Comparison of ENCODE assay signal across 16 cellular contexts in genomic region chr12:68378859-68379628, GRCh38. TPM values are rescaled to one million over a fixed set of nuclear protein-coding genes. Genes with fewer than 3 reads are reported as not detected.
DNase-seq lines count a peak whose midpoint lies in the region; ATAC-seq lines count a peak whose summit lies in the region.
"Had no signal": no experiment of that assay in that cellular context is flagged by ENCODE, and none has a peak within 500 bp of the region (broad histone marks: within the 10 kb centered on the region; RNA-seq: fewer than 3 reads in every experiment).

No MANE protein-coding gene starts in this region.

- H3K79me2 ChIP-seq in GM23248 (ENCODE audit: insufficient read depth): no peaks in the 10 kb centered on the region

- peak; percentile 30 for DNase-seq in GM23248
- peak; percentile 62 for DNase-seq in NCI-H69 (lab: John Stamatoyannopoulos, UW)
- peak; percentile 10 for DNase-seq in ecto neural progenitor cell (ENCODE audit: low spot score)
- DNase-seq in naive thymus-derived CD4-positive, alpha-beta T cell: no peak
- DNase-seq in activated CD4-positive, alpha-beta T cell treated with anti-CD3 and anti-CD28 coated beads for 48 hours: no peak
- DNase-seq in SK-N-DZ (ENCODE audit: low spot score): no peak
- DNase-seq: activated T-cell treated with anti-CD3 and anti-CD28 coated beads, Interleukin-2, amount 50 U/mL, for 1 hour; aorta; CD8-positive, alpha-beta T cell; effector memory CD4-positive, alpha-beta T cell; GDM1; Karpas-422; NCI-H2171 treated with DMSO at 0.1 percent for 48 hours had no signal

- no peaks in the 10 kb centered on the region for H4K20me1 ChIP-seq in GM23248 (ENCODE audit: insufficient read depth)

- WGBS in GM23248 (ENCODE audit: low coverage in 1 of 2, low lambda C conversion rate in 2 of 2, missing lambda C conversion rate in 2 of 2), 2 experiments: 22 to 23% methylated on average over 5 of the region's 5 CpGs

- POLR2A ChIA-PET in naive thymus-derived CD4-positive, alpha-beta T cell (lab: Charles Lee): interaction anchor here (0.9 kb wide), 1 partner anchor 143 kb away, joined by 4 read pairs; no protein-coding TSS in a partner anchor

- no peak overlapping the region for H3K4me3 ChIP-seq in GM23248
- H3K4me3 ChIP-seq in naive thymus-derived CD4-positive, alpha-beta T cell (ENCODE audit: low read length): no peak overlapping the region

- H3K4me2 ChIP-seq in GM23248 (ENCODE audit: unreplicated experiment): peak overlapping the region; percentile 7

- in situ Hi-C loops in GM23248 (cut with MboI): no loop called here

- ATAC-seq in naive thymus-derived CD4-positive, alpha-beta T cell: peak; percentile 61
- ATAC-seq in HG03565 (IDR thresholded peaks at IDR 0.05; ENCODE audit: unreplicated experiment): no peak
- no peak for ATAC-seq in GM21360 (IDR thresholded peaks at IDR 0.05; ENCODE audit: unreplicated experiment)
- ATAC-seq: CD8-positive, alpha-beta T cell; WTC11 had no signal

- no peak overlapping the region for H3K27ac Mint-ChIP-seq in naive thymus-derived CD4-positive, alpha-beta T cell
- H3K27ac Mint-ChIP-seq: CD8-positive, alpha-beta T cell; WTC11 had no signal

- H3K36me3 ChIP-seq in GM23248 (ENCODE audit: low read depth): no peaks in the 10 kb centered on the region
- peaks cover 0 to 3% (median 0%) of the 10 kb centered on the region in 3 experiments for H3K36me3 ChIP-seq in naive thymus-derived CD4-positive, alpha-beta T cell (ENCODE audit: control insufficient read depth in 2 of 3, insufficient read depth in 3 of 3, low read length in 3 of 3)

- H3K4me1 ChIP-seq in GM23248 (ENCODE audit: insufficient read depth): peaks cover 11% of the 10 kb centered on the region
- peaks cover 6% of the 10 kb centered on the region in 2 donors for H3K4me1 ChIP-seq in naive thymus-derived CD4-positive, alpha-beta T cell (ENCODE audit: control insufficient read depth in 2 of 2, insufficient read depth in 2 of 2, low read length in 2 of 2)

- H3K27ac ChIP-seq in GM23248: no peak overlapping the region
- no peak overlapping the region for H3K27ac ChIP-seq in naive thymus-derived CD4-positive, alpha-beta T cell (ENCODE audit: low read depth, low read length)

- H3K4me1 Mint-ChIP-seq in naive thymus-derived CD4-positive, alpha-beta T cell: peaks cover 17 to 49% (median 33%) of the 10 kb centered on the region in 7 donors

- H3K9ac ChIP-seq in GM23248: no peak overlapping the region

- peak overlapping the region; percentile 42; the same call in 1 of the 2 replicates for H2AFZ ChIP-seq in GM23248

- H3K9me2 ChIP-seq in GM23248 (ENCODE audit: insufficient read depth): no peaks in the 10 kb centered on the region

- peaks cover 0 to 35% (median 14%) of the 10 kb centered on the region in 11 donors for H3K9me3 Mint-ChIP-seq in naive thymus-derived CD4-positive, alpha-beta T cell
- H3K9me3 Mint-ChIP-seq: WTC11 had no signal

- CTCF ChIA-PET in naive thymus-derived CD4-positive, alpha-beta T cell (lab: Charles Lee): no interaction called here

- intact Hi-C loops in naive thymus-derived CD4-positive, alpha-beta T cell (cut with micrococcal nuclease): no loop called here

- no peak overlapping the region for H3K4me3 Mint-ChIP-seq in naive thymus-derived CD4-positive, alpha-beta T cell
- H3K4me3 Mint-ChIP-seq: CD8-positive, alpha-beta T cell; WTC11 had no signal

- no peaks in the 10 kb centered on the region for H3K9me3 ChIP-seq in GM23248 (ENCODE audit: low read depth)
- H3K9me3 ChIP-seq in naive thymus-derived CD4-positive, alpha-beta T cell (ENCODE audit: control insufficient read depth in 2 of 3, low read length in 3 of 3): peaks cover 0 to 12% (median 5%) of the 10 kb centered on the region in 3 experiments

- H3F3A ChIP-seq in GM23248 (ENCODE audit: insufficient read depth): no peaks in the 10 kb centered on the region

- H3K27me3 Mint-ChIP-seq in naive thymus-derived CD4-positive, alpha-beta T cell: no peaks in the 10 kb centered on the region

- peaks cover 7 to 11% (median 10%) of the 10 kb centered on the region in 5 donors for H3K36me3 Mint-ChIP-seq in naive thymus-derived CD4-positive, alpha-beta T cell
- H3K36me3 Mint-ChIP-seq: WTC11 had no signal

- H3K27me3 ChIP-seq in GM23248 (replicated peaks; ENCODE audit: insufficient read depth): no peaks in the 10 kb centered on the region
- no peaks in the 10 kb centered on the region for H3K27me3 ChIP-seq in naive thymus-derived CD4-positive, alpha-beta T cell (ENCODE audit: control insufficient read depth in 2 of 2, insufficient read depth in 2 of 2, low read length in 2 of 2)

RNA-seq across cellular contexts. Expression of gene MDM1, which starts 46.9 kb away (rescaled TPM):
- total RNA-seq in GM23248 (2014; rRNA removed; shearing (Covaris generic)): 7.3 and 30.0 TPM in 2 replicates
- 7.5 and 9.9 TPM in 2 replicates for polyA plus RNA-seq in GM23248 (2016; fragmentation: Nextera tagmentation; extraction: Ambion mirVana)
- total RNA-seq in naive thymus-derived CD4-positive, alpha-beta T cell: 10 to 100 TPM; 16.2 to 38.4 (median 23.4) TPM
- 10 to 100 TPM; 19.9 to 22.2 TPM for polyA plus RNA-seq in naive thymus-derived CD4-positive, alpha-beta T cell
- 19.5 and 19.6 TPM in 2 replicates for polyA plus RNA-seq in SK-N-DZ (2014; cell fraction: cytosol; rRNA removed)
- 56.4 and 77.9 TPM in 2 replicates for polyA plus RNA-seq in SK-N-DZ (2014; cell fraction: nucleus; rRNA removed)

Comparison
In these comparisons a context has a peak if more than half of its experiments do, and no peak if none do; other contexts are left out.
1. DNase-seq: peak in GM23248 (single experiment), NCI-H69 (single experiment) and ecto neural progenitor cell (single experiment); none in naive thymus-derived CD4-positive, alpha-beta T cell (0 of 9), activated CD4-positive, alpha-beta T cell treated with anti-CD3 and anti-CD28 coated beads for 48 hours (single experiment) and SK-N-DZ (single experiment).